8 cellular contexts compared by ENCODE assay signal in genomic region chr19:5953680-5954213, GRCh38. TPM values are rescaled to one million over a fixed set of nuclear protein-coding genes. Genes with fewer than 3 reads are reported as not detected.
DNase-seq lines count a peak whose midpoint lies in the region; ATAC-seq and TF ChIP-seq lines count a peak whose summit lies in the region.

No MANE protein-coding gene starts in this region.

- peak overlapping the region in 3 of 11 experiments; percentile 15 to 51 (median 42); a peak in 2 of 22 replicates for H3K9ac ChIP-seq in BLaER1 treated with 17β-estradiol and CSF1 and Interleukin-3, amounts not matched to agents 10 nM and 100 nM
- H3K9ac ChIP-seq in SK-N-MC (ENCODE audit: insufficient read length) (peak overlapping the region; percentile 62), mammary epithelial cell (ENCODE audit: insufficient read depth, low read length) (peak overlapping the region; percentile 36), neural progenitor cell (no peak overlapping the region)

- H3K4me3 ChIP-seq in BLaER1 treated with 17β-estradiol and CSF1 and Interleukin-3, amounts not matched to agents 10 nM and 100 nM = no peak overlapping the region
- H3K4me3 ChIP-seq in SK-N-MC = no peak overlapping the region; the same call in 1 of the 2 replicates
- no peak overlapping the region for H3K4me3 ChIP-seq in mammary epithelial cell (replicated peaks in 1 of 3; ENCODE audit: insufficient read depth in 1 of 3, low read depth in 2 of 3, low read length in 3 of 3)
- H3K4me3 ChIP-seq in neural progenitor cell = no peak overlapping the region

- peak overlapping the region; percentile 6 for H3K27ac Mint-ChIP-seq in neural progenitor cell

- peak overlapping the region; percentile 22 for H3K4me3 Mint-ChIP-seq in neural progenitor cell

- peaks cover 72 to 95% (median 91%) of the 10 kb centered on the region in 10 experiments for H3K4me1 ChIP-seq in BLaER1 treated with 17β-estradiol and CSF1 and Interleukin-3, amounts not matched to agents 10 nM and 100 nM
- H3K4me1 ChIP-seq in mammary epithelial cell (ENCODE audit: insufficient read depth, low read length) (peaks cover 15% of the 10 kb centered on the region), neural progenitor cell (peaks cover 87% of the 10 kb centered on the region)

- ATAC-seq in HG03108 (IDR thresholded peaks at IDR 0.05; ENCODE audit: unreplicated experiment) = no peak

- peaks cover 2% of the 10 kb centered on the region for H3K27me3 Mint-ChIP-seq in neural progenitor cell (ENCODE audit: insufficient read depth, low read depth)

- intact Hi-C loops in mammary epithelial cell (cut with micrococcal nuclease) = no loop called here

- H3K9me3 Mint-ChIP-seq in neural progenitor cell = no peaks in the 10 kb centered on the region

- CTCF ChIA-PET in mammary epithelial cell (lab: Charles Lee; ENCODE audit: low non-redundant PET) = no interaction called here

- H3K27ac ChIP-seq in BLaER1 treated with 17β-estradiol and CSF1 and Interleukin-3, amounts not matched to agents 10 nM and 100 nM = peak overlapping the region in 9 of 11 experiments; percentile 4 to 67 (median 34); a peak in 13 of 22 replicates
- H3K27ac ChIP-seq in SK-N-MC = peak overlapping the region; percentile 86
- H3K27ac ChIP-seq in mammary epithelial cell (ENCODE audit: insufficient read depth, low read depth, low read length) = peak overlapping the region; percentile 7
- H3K27ac ChIP-seq in neural progenitor cell = no peak overlapping the region

- WGBS in mammary epithelial cell (ENCODE audit: low coverage, missing lambda C conversion rate) = 21% methylated on average over 17 of the region's 17 CpGs

- peaks cover 39% of the 10 kb centered on the region for H3F3A ChIP-seq in neural progenitor cell (ENCODE audit: low read depth)

- peaks cover 2% of the 10 kb centered on the region for H3K36me3 Mint-ChIP-seq in neural progenitor cell

- no peaks in the 10 kb centered on the region for H3K9me3 ChIP-seq in BLaER1 treated with 17β-estradiol and CSF1 and Interleukin-3, amounts not matched to agents 10 nM and 100 nM (replicated peaks in 1 of 11)
- H3K9me3 ChIP-seq in SK-N-MC (ENCODE audit: low read depth, low read length) (no peaks in the 10 kb centered on the region), mammary epithelial cell (replicated peaks; ENCODE audit: insufficient read depth, low read length) (no peaks in the 10 kb centered on the region), neural progenitor cell (ENCODE audit: low read depth) (no peaks in the 10 kb centered on the region)

- H3K4me2 ChIP-seq in BLaER1 treated with 17β-estradiol and CSF1 and Interleukin-3, amounts not matched to agents 10 nM and 100 nM = peak overlapping the region; percentile 81 to 94 (median 90)
- H3K4me2 ChIP-seq in mammary epithelial cell (ENCODE audit: insufficient read depth, low read depth, low read length) = peak overlapping the region; percentile 55
- H3K4me2 ChIP-seq in neural progenitor cell = peak overlapping the region; percentile 40

- H3K27me3 ChIP-seq in BLaER1 treated with 17β-estradiol and CSF1 and Interleukin-3, amounts not matched to agents 10 nM and 100 nM = no peaks in the 10 kb centered on the region
- H3K27me3 ChIP-seq in mammary epithelial cell (ENCODE audit: insufficient read depth, low read length) (no peaks in the 10 kb centered on the region), neural progenitor cell (no peaks in the 10 kb centered on the region)

- TF ChIP-seq CTCF in mammary epithelial cell (conservative IDR thresholded peaks at IDR 0.05 in 1 of 2, IDR thresholded peaks at IDR 0.05 in 1 of 2; ENCODE audit: extremely low read depth in 1 of 2, insufficient read depth in 1 of 2, low read depth in 1 of 2, low read length in 2 of 2) = no peak
- TF ChIP-seq CTCF in neural progenitor cell (IDR thresholded peaks at IDR 0.05) = no peak

- peaks cover 97 to 100% (median 98%) of the 10 kb centered on the region in 11 experiments for H4K20me1 ChIP-seq in BLaER1 treated with 17β-estradiol and CSF1 and Interleukin-3, amounts not matched to agents 10 nM and 100 nM
- H4K20me1 ChIP-seq in mammary epithelial cell (ENCODE audit: insufficient read depth, low read length) (no peaks in the 10 kb centered on the region), neural progenitor cell (ENCODE audit: low read depth) (peaks cover 100% of the 10 kb centered on the region)

- H3K79me2 ChIP-seq in mammary epithelial cell (ENCODE audit: insufficient read depth, low read length) = peaks cover 98% of the 10 kb centered on the region
- H3K79me2 ChIP-seq in neural progenitor cell (ENCODE audit: low read depth) = peaks cover 95% of the 10 kb centered on the region

- no TSS peak for BruUV-seq in mammary epithelial cell (replicated peaks; lab: Mats Ljungman, UMichigan)

- DNase-seq in SK-N-MC (ENCODE audit: low read depth, low spot score) (no peak), mammary epithelial cell (peak; percentile 41), neural progenitor cell (ENCODE audit: low spot score) (no peak), NCI-H1436 (lab: John Stamatoyannopoulos, UW) (no peak), GDM1 (lab: John Stamatoyannopoulos, UW) (no peak), LoVo (ENCODE audit: low spot score) (no peak)

- in situ Hi-C loops in mammary epithelial cell (cut with MboI; ENCODE audit: low sequenced_read_pairs in 2 of 2) = no loop called here

- no peak overlapping the region for H2AFZ ChIP-seq in mammary epithelial cell (ENCODE audit: low read depth, low read length)
- H2AFZ ChIP-seq in neural progenitor cell (replicated peaks) = no peak overlapping the region

- H3K4me1 Mint-ChIP-seq in neural progenitor cell = peaks cover 88% of the 10 kb centered on the region

- dilution Hi-C loops in mammary epithelial cell (cut with HindIII; ENCODE audit: low sequenced_read_pairs) = no loop called here

- H3K36me3 ChIP-seq in BLaER1 treated with 17β-estradiol and CSF1 and Interleukin-3, amounts not matched to agents 10 nM and 100 nM = peaks cover 10 to 37% (median 22%) of the 10 kb centered on the region in 11 experiments; a peak in 21 of 22 replicates
- H3K36me3 ChIP-seq in SK-N-MC (ENCODE audit: insufficient read depth, low read length) = peaks cover 10% of the 10 kb centered on the region; the same call in 1 of the 2 replicates
- H3K36me3 ChIP-seq in mammary epithelial cell (ENCODE audit: insufficient read depth, low read length) = peaks cover 2% of the 10 kb centered on the region
- no peaks in the 10 kb centered on the region for H3K36me3 ChIP-seq in neural progenitor cell

RNA-seq across cellular contexts. Expression of gene RANBP3, which starts 24.2 kb away (rescaled TPM):
- 10 to 100 TPM; 41.0 to 73.9 TPM for total RNA-seq in mammary epithelial cell
- 62.7 TPM for polyA plus RNA-seq in mammary epithelial cell
- polyA minus RNA-seq in mammary epithelial cell = 116 TPM
- 77.8 and 83.5 TPM in 2 replicates for total RNA-seq in neural progenitor cell (ENCODE audit: low replicate concordance)

RNA-seq across cellular contexts. Expression of gene CAPS, which starts 39.7 kb away (rescaled TPM):
- total RNA-seq in mammary epithelial cell (10 to 100 TPM in 1 of 2 donors, 1 to 10 TPM in 1; 9.0 to 15.0 TPM), neural progenitor cell (ENCODE audit: low replicate concordance) (2.2 and 12.4 TPM in 2 replicates)
- polyA plus RNA-seq in mammary epithelial cell = 8.8 TPM
- 1.7 TPM for polyA minus RNA-seq in mammary epithelial cell

RNA-seq across cellular contexts. Expression of gene VMAC, which starts 49.1 kb away (rescaled TPM):
- total RNA-seq in mammary epithelial cell (1 to 10 TPM; 3.4 to 7.3 TPM), neural progenitor cell (ENCODE audit: low replicate concordance) (4.6 and 6.8 TPM in 2 replicates)
- 1.2 TPM for polyA plus RNA-seq in mammary epithelial cell
- 1.4 TPM for polyA minus RNA-seq in mammary epithelial cell

RNA-seq across cellular contexts. Expression of gene NDUFA11, which starts 50.2 kb away (rescaled TPM):
- 100 to 1,000 TPM; 223 to 257 TPM for total RNA-seq in mammary epithelial cell
- polyA plus RNA-seq in mammary epithelial cell = 522 TPM
- polyA minus RNA-seq in mammary epithelial cell = 25.0 TPM
- total RNA-seq in neural progenitor cell (ENCODE audit: low replicate concordance) = 102 and 197 TPM in 2 replicates

Comparison
In these comparisons a context has a peak if more than half of its experiments do, and no peak if none do; other contexts are left out.
1. H3K4me2 ChIP-seq: peak in every context shown above with its lines; median percentile 90 in BLaER1 treated with 17β-estradiol and CSF1 and Interleukin-3, amounts not matched to agents 10 nM and 100 nM; 55 in mammary epithelial cell; 40 in neural progenitor cell.